Comparison of ENCODE assay signal across 1 cellular context in the genomic region with DNA sequence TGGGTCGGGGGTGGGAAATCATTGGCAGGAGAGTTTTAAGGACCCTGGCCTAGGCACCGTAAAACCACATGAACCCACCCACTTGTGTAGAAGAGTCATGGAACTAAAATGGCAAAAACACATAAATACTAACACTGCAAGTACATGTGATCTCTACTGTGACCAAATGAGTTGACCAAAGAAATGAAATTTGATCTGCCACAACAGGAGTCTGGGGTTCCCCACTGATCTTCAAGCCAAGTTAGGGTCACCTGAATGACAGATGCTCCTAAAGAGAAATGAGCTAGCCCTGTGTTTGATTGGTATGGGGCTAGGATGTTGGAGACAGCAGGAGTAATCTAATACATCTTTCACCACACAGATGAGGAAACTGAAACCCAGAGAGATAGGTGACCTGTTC.
TF ChIP-seq lines count a peak whose summit lies in the region.

No MANE protein-coding gene starts in this region.

TF ChIP-seq in GM12878, 131 proteins besides CTCF, POLR2A, EP300 and RAD21 (continued from another document):
- TF ChIP-seq, protein P1, sequence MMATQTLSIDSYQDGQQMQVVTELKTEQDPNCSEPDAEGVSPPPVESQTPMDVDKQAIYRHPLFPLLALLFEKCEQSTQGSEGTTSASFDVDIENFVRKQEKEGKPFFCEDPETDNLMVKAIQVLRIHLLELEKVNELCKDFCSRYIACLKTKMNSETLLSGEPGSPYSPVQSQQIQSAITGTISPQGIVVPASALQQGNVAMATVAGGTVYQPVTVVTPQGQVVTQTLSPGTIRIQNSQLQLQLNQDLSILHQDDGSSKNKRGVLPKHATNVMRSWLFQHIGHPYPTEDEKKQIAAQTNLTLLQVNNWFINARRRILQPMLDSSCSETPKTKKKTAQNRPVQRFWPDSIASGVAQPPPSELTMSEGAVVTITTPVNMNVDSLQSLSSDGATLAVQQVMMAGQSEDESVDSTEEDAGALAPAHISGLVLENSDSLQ (IDR thresholded peaks at IDR 0.05), result peak; percentile 69
- TF ChIP-seq ATF7 (IDR thresholded peaks at IDR 0.05; ENCODE audit: low read depth) (0 out of 2 replicates have a peak, but pooled peaks have one; percentile 23), ZNF622 (IDR thresholded peaks at IDR 0.05) (no peak), NBN (IDR thresholded peaks at IDR 0.05) (no peak), SREBF2 (IDR thresholded peaks at IDR 0.05; ENCODE audit: low read length) (no peak), MEF2B (IDR thresholded peaks at IDR 0.05; ENCODE audit: partially characterized antibody, poor library complexity, severe bottlenecking) (no peak), CREM (IDR thresholded peaks at IDR 0.05; ENCODE audit: low read depth) (no peak), NR2C2 (IDR thresholded peaks at IDR 0.05; ENCODE audit: borderline replicate concordance, control insufficient read depth, insufficient read length, low read depth) (no peak), RELA (IDR thresholded peaks at IDR 0.05; ENCODE audit: borderline replicate concordance, partially characterized antibody) (peak; percentile 50), HDAC2 (IDR thresholded peaks at IDR 0.05) (no peak), NFIC (IDR thresholded peaks at IDR 0.05; ENCODE audit: low read depth, low read length) (0 out of 2 replicates have a peak, but pooled peaks have one; percentile 33), CEBPB (IDR thresholded peaks at IDR 0.05; ENCODE audit: borderline replicate concordance in 1 of 2, low read depth in 2 of 2, low read length in 2 of 2) (no peak), TARDBP (IDR thresholded peaks at IDR 0.05; ENCODE audit: borderline replicate concordance) (no peak), RUNX3 (IDR thresholded peaks at IDR 0.05; ENCODE audit: low read length) (peak; percentile 70), IKZF2 (IDR thresholded peaks at IDR 0.05) (no peak), ZNF687 (IDR thresholded peaks at IDR 0.05) (0 out of 2 replicates have a peak, but pooled peaks have one; percentile 33), USF2 (IDR thresholded peaks at IDR 0.05; ENCODE audit: borderline replicate concordance, low read depth, low read length) (no peak), RAD51 (IDR thresholded peaks at IDR 0.05) (0 out of 2 replicates have a peak, but pooled peaks have one; percentile 19)
- TF ChIP-seq, protein P2, sequence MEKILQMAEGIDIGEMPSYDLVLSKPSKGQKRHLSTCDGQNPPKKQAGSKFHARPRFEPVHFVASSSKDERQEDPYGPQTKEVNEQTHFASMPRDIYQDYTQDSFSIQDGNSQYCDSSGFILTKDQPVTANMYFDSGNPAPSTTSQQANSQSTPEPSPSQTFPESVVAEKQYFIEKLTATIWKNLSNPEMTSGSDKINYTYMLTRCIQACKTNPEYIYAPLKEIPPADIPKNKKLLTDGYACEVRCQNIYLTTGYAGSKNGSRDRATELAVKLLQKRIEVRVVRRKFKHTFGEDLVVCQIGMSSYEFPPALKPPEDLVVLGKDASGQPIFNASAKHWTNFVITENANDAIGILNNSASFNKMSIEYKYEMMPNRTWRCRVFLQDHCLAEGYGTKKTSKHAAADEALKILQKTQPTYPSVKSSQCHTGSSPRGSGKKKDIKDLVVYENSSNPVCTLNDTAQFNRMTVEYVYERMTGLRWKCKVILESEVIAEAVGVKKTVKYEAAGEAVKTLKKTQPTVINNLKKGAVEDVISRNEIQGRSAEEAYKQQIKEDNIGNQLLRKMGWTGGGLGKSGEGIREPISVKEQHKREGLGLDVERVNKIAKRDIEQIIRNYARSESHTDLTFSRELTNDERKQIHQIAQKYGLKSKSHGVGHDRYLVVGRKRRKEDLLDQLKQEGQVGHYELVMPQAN (conservative IDR thresholded peaks at IDR 0.05), result no peak
